Comparison of ENCODE assay signal across 8 cellular contexts in the genomic region with DNA sequence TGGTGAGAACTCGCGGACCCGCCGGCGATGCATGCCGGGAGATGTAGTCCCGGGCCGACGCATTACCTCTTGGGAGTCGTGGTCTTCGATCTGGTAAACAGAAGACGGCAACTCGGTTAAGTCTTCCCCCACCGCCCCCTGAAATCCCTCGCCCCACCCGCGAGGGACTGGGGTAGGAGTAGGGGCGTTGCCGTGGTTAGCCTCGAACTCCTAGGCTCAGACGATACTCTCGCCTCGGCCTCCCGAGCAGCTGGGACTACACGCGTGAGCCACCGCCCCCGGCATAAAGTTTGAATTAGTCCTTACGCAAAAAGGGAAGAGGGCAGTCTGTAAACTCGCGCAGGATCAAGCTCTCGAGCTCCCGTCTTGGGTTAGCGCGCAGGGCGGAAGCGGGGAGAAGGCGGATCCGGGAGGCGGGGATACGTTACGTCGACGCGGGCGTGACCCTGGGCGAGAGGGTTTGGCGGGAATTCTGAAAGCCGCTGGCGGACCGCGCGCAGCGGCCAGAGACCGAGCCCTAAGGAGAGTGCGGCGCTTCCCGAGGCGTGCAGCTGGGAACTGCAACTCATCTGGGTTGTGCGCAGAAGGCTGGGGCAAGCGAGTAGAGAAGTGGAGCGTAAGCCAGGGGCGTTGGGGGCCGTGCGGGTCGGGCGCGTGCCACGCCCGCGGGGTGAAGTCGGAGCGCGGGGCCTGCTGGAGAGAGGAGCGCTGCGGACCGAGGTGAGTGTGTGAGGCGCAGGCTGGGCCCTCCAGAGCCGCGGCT. TPM values are rescaled to one million over a fixed set of nuclear protein-coding genes. Genes with fewer than 3 reads are reported as not detected.
A peak's percentile ranks its signal among the peaks of the same experiment; 100 is the strongest.
DNase-seq lines count a peak whose midpoint lies in the region; TF ChIP-seq lines count a peak whose summit lies in the region.

A gene (plus strand): TSS at position 469 of the 763 bp plus-strand sequence. CDS start 3,585 bp downstream, outside the sequence.

- DNase-seq in COLO668 (lab: John Stamatoyannopoulos, UW; ENCODE audit: unreplicated experiment) (peak; percentile 93), GM20000 (ENCODE audit: low spot score) (peak; percentile 96), HT-29 (ENCODE audit: low spot score) (peak; percentile 98), lung microvascular endothelial cell (ENCODE audit: low read depth in 2 of 2) (peak; percentile 95)
- peak; percentile 92 for DNase-seq in NK-92 treated with Interleukin-12 subunit alpha and Interleukin-12 subunit beta, amount 100 ng/mL, for 24 hours (lab: John Stamatoyannopoulos, UW)
- DNase-seq in activated CD8-positive, alpha-beta memory T cell treated with anti-CD3 and anti-CD28 coated beads for 24 hours = peak; percentile 96
- peak; percentile 81 for DNase-seq in effector CD8-positive, alpha-beta T cell (lab: John Stamatoyannopoulos, UW)
- peak; percentile 82 to 87 (median 82) for DNase-seq in stimulated activated CD4-positive, alpha-beta T cell treated with anti-CD3 and anti-CD28 coated beads, TNF-alpha, amount 100 ng/mL, for 4 hours (ENCODE audit: low read depth in 3 of 3)

- TF ChIP-seq CTCF in GM20000 (IDR thresholded peaks at IDR 0.05; ENCODE audit: extremely low read depth, missing control alignments) = no peak

RNA-seq across cellular contexts. Expression of the gene that starts here (rescaled TPM):
- total RNA-seq in HT-29 (2014; rRNA removed; shearing (Covaris generic)) = 15.7 and 16.1 TPM in 2 replicates
- total RNA-seq in lung microvascular endothelial cell = 1.6 and 4.1 TPM in 2 replicates

Comparison
In these comparisons a context has a peak if more than half of its experiments do, and no peak if none do; other contexts are left out.
1. Peak in every context shown above with its lines: DNase-seq.